8 cellular contexts compared by ENCODE assay signal in genomic region chr17:45640141-45640850, GRCh38.
A peak's percentile ranks its signal among the peaks of the same experiment; 100 is the strongest.
DNase-seq lines count a peak whose midpoint lies in the region; ATAC-seq and TF ChIP-seq lines count a peak whose summit lies in the region.

No MANE protein-coding gene starts in this region.

- H3K4me3 Mint-ChIP-seq in osteocyte (ENCODE audit: unreplicated experiment) = no peak overlapping the region

- H3K4me1 Mint-ChIP-seq in osteocyte (ENCODE audit: unreplicated experiment) = no peaks in the 10 kb centered on the region

- H3K9ac ChIP-seq in BLaER1 (no peak overlapping the region), KMS-11 (no peak overlapping the region)

- H3K36me3 ChIP-seq in BLaER1 (peaks cover 36% of the 10 kb centered on the region), KMS-11 (ENCODE audit: insufficient read depth) (no peaks in the 10 kb centered on the region), upper lobe of left lung (peaks cover 0 to 23% (median 7%) of the 10 kb centered on the region in 4 donors)

- H3K27me3 Mint-ChIP-seq in osteocyte (ENCODE audit: unreplicated experiment) = no peaks in the 10 kb centered on the region

- H3K4me3 ChIP-seq in BLaER1 (no peak overlapping the region), KMS-11 (IDR thresholded peaks at IDR 0.05; ENCODE audit: insufficient read depth, low read depth, low read length) (no peak overlapping the region), upper lobe of left lung (no peak overlapping the region)

- H3K4me1 ChIP-seq in BLaER1 = peaks cover 24% of the 10 kb centered on the region
- H3K4me1 ChIP-seq in KMS-11 (ENCODE audit: low read depth, poor library complexity, severe bottlenecking) = peaks cover 8% of the 10 kb centered on the region
- no peaks in the 10 kb centered on the region for H3K4me1 ChIP-seq in upper lobe of left lung

- H3K9me3 ChIP-seq in BLaER1 (no peaks in the 10 kb centered on the region), upper lobe of left lung (no peaks in the 10 kb centered on the region)

- TF ChIP-seq CTCF in KMS-11 (conservative IDR thresholded peaks at IDR 0.05; ENCODE audit: low read depth, low read length) (peak; percentile 99), osteocyte (IDR thresholded peaks at IDR 0.05) (peak; percentile 95), upper lobe of left lung (IDR thresholded peaks at IDR 0.05) (peak; percentile 78 to 92 (median 86))

- peaks cover 9% of the 10 kb centered on the region for H3K36me3 Mint-ChIP-seq in osteocyte (ENCODE audit: unreplicated experiment)

- H3K4me2 ChIP-seq in BLaER1 (peak overlapping the region; percentile 55), KMS-11 (0 out of 2 replicates have a peak overlapping the region, but pooled peaks have one; percentile 0)

- TF ChIP-seq POLR2A in upper lobe of left lung (IDR thresholded peaks at IDR 0.05) = no peak

- H3K27me3 ChIP-seq in BLaER1 (no peaks in the 10 kb centered on the region), KMS-11 (ENCODE audit: insufficient read depth, low read depth) (no peaks in the 10 kb centered on the region), upper lobe of left lung (no peaks in the 10 kb centered on the region)

- no peak overlapping the region for H3K27ac Mint-ChIP-seq in osteocyte (ENCODE audit: unreplicated experiment)

- no peak for TF ChIP-seq EP300 in upper lobe of left lung (IDR thresholded peaks at IDR 0.05)

- ATAC-seq in upper lobe of left lung (ENCODE audit: low FRiP score in 2 of 2) = peak; percentile 88 to 90
- no peak for ATAC-seq in HG02588 (IDR thresholded peaks at IDR 0.05; ENCODE audit: unreplicated experiment)

- H3K27ac ChIP-seq in BLaER1 (no peak overlapping the region), KMS-11 (no peak overlapping the region), upper lobe of left lung (no peak overlapping the region)

- DNase-seq in activated T-cell treated with anti-CD3 and anti-CD28 coated beads for 4 hours (peak; percentile 63), fibroblast of the conjunctiva (ENCODE audit: low read depth) (peak; percentile 68), osteocyte (ENCODE audit: extremely low spot score, unreplicated experiment) (peak; percentile 89), upper lobe of left lung (peak in 1 of 2 donors; percentile 61), SW 1271 (lab: John Stamatoyannopoulos, UW) (no peak)

- WGBS in upper lobe of left lung, 2 donors = 9 to 12% methylated on average over 3 of the region's 3 CpGs

- H3K9me3 Mint-ChIP-seq in osteocyte (ENCODE audit: unreplicated experiment) = no peaks in the 10 kb centered on the region

- H3K79me2 ChIP-seq in KMS-11 (ENCODE audit: insufficient read depth, low read depth) = no peaks in the 10 kb centered on the region

- peaks cover 47% of the 10 kb centered on the region for H4K20me1 ChIP-seq in BLaER1
- H4K20me1 ChIP-seq in KMS-11 (ENCODE audit: insufficient read depth) = no peaks in the 10 kb centered on the region

- no peak overlapping the region for H2AFZ ChIP-seq in KMS-11 (ENCODE audit: low read depth)

Comparison
In these comparisons a context has a peak if more than half of its experiments do, and no peak if none do; other contexts are left out.
1. DNase-seq: peak in activated T-cell treated with anti-CD3 and anti-CD28 coated beads for 4 hours (single experiment), fibroblast of the conjunctiva (single experiment) and osteocyte (single experiment); none in SW 1271 (0 of 2).
2. Peak in every context shown above with its lines, with median percentiles within 50 percentile points of each other: CTCF ChIP-seq.